Comparison of ENCODE assay signal across 10 cellular contexts in genomic region chr1:109933856-109934711, GRCh38. TPM values are rescaled to one million over a fixed set of nuclear protein-coding genes. Genes with fewer than 3 reads are reported as not detected.
DNase-seq lines count a peak whose midpoint lies in the region; ATAC-seq and TF ChIP-seq lines count a peak whose summit lies in the region.
"Had no signal": no experiment of that assay in that cellular context is flagged by ENCODE, and none has a peak within 500 bp of the region (broad histone marks: within the 10 kb centered on the region; RNA-seq: fewer than 3 reads in every experiment).

No MANE protein-coding gene starts in this region.

- TF ChIP-seq CTCF in cardiac fibroblast (IDR thresholded peaks at IDR 0.05; ENCODE audit: low read depth, low read length): no peak

- H2AFZ ChIP-seq in Karpas-422 (ENCODE audit: low read length): no peak overlapping the region

- peaks cover 11 to 15% of the 10 kb centered on the region in 2 donors for H3K4me1 Mint-ChIP-seq in natural killer cell treated with Interleukin-12 subunit alpha and Interleukin-12 subunit beta and Interleukin-15 and Interleukin-18, amount 100 ng/mL, for 72 hours (ENCODE audit: low read depth in 2 of 2)

- H3K27me3 ChIP-seq in BLaER1 treated with 17β-estradiol and CSF1 and Interleukin-3, amounts not matched to agents 10 nM and 100 nM: no peaks in the 10 kb centered on the region
- no peaks in the 10 kb centered on the region for H3K27me3 ChIP-seq in Karpas-422 (ENCODE audit: low read length)

- H3K27me3 Mint-ChIP-seq in natural killer cell treated with Interleukin-12 subunit alpha and Interleukin-12 subunit beta and Interleukin-15 and Interleukin-18, amount 100 ng/mL, for 72 hours: peaks cover 8 to 14% of the 10 kb centered on the region in 2 donors

- H3K4me2 ChIP-seq in BLaER1 treated with 17β-estradiol and CSF1 and Interleukin-3, amounts not matched to agents 10 nM and 100 nM: peak overlapping the region; percentile 17 to 94 (median 76); a peak in 21 of 22 replicates
- no peak overlapping the region for H3K4me2 ChIP-seq in Karpas-422 (ENCODE audit: low read depth, low read length, poor library complexity, severe bottlenecking)

- peaks cover 0 to 13% (median 0%) of the 10 kb centered on the region in 11 experiments; a peak in 3 of 22 replicates for H3K36me3 ChIP-seq in BLaER1 treated with 17β-estradiol and CSF1 and Interleukin-3, amounts not matched to agents 10 nM and 100 nM
- H3K36me3 ChIP-seq in Karpas-422 (ENCODE audit: insufficient read depth, low read length): no peaks in the 10 kb centered on the region

- H4K20me1 ChIP-seq in BLaER1 treated with 17β-estradiol and CSF1 and Interleukin-3, amounts not matched to agents 10 nM and 100 nM: no peaks in the 10 kb centered on the region; a peak in 1 of 22 replicates
- no peaks in the 10 kb centered on the region for H4K20me1 ChIP-seq in Karpas-422 (ENCODE audit: insufficient read depth, low read depth, low read length)

- H3K79me2 ChIP-seq in Karpas-422 (ENCODE audit: low read length): no peaks in the 10 kb centered on the region

- peaks cover 14 to 28% (median 24%) of the 10 kb centered on the region in 10 experiments for H3K4me1 ChIP-seq in BLaER1 treated with 17β-estradiol and CSF1 and Interleukin-3, amounts not matched to agents 10 nM and 100 nM
- no peaks in the 10 kb centered on the region for H3K4me1 ChIP-seq in Karpas-422 (ENCODE audit: low read length)

- peak; percentile 80 to 82 for ATAC-seq in natural killer cell treated with Interleukin-12 subunit alpha and Interleukin-12 subunit beta and Interleukin-15 and Interleukin-18, amount 100 ng/mL, for 72 hours
- ATAC-seq in GM21515 (IDR thresholded peaks at IDR 0.05; ENCODE audit: unreplicated experiment): no peak

- peaks cover 14% of the 10 kb centered on the region for H3K36me3 Mint-ChIP-seq in natural killer cell treated with Interleukin-12 subunit alpha and Interleukin-12 subunit beta and Interleukin-15 and Interleukin-18, amount 100 ng/mL, for 72 hours

- H3K4me3 ChIP-seq in BLaER1 treated with 17β-estradiol and CSF1 and Interleukin-3, amounts not matched to agents 10 nM and 100 nM: peak overlapping the region in 1 of 10 experiments; percentile 15; a peak in 1 of 20 replicates
- H3K4me3 ChIP-seq in cardiac fibroblast (replicated peaks in 1 of 2; ENCODE audit: low read depth in 2 of 2, low read length in 2 of 2): no peak overlapping the region
- no peak overlapping the region for H3K4me3 ChIP-seq in Karpas-422 (ENCODE audit: low read length)

- peak overlapping the region in 1 of 2 donors; percentile 57 for H3K27ac Mint-ChIP-seq in natural killer cell treated with Interleukin-12 subunit alpha and Interleukin-12 subunit beta and Interleukin-15 and Interleukin-18, amount 100 ng/mL, for 72 hours

- H3K27ac ChIP-seq in BLaER1 treated with 17β-estradiol and CSF1 and Interleukin-3, amounts not matched to agents 10 nM and 100 nM: peak overlapping the region in 8 of 11 experiments; percentile 10 to 74 (median 56); a peak in 14 of 22 replicates
- no peak overlapping the region for H3K27ac ChIP-seq in Karpas-422 (ENCODE audit: low read length)

- H3K9me3 Mint-ChIP-seq in natural killer cell treated with Interleukin-12 subunit alpha and Interleukin-12 subunit beta and Interleukin-15 and Interleukin-18, amount 100 ng/mL, for 72 hours: peaks cover 4% of the 10 kb centered on the region

- H3K9me2 ChIP-seq in Karpas-422 (replicated peaks; ENCODE audit: insufficient read depth, low read length): no peaks in the 10 kb centered on the region

- H3K9me3 ChIP-seq in BLaER1 treated with 17β-estradiol and CSF1 and Interleukin-3, amounts not matched to agents 10 nM and 100 nM (replicated peaks in 1 of 11): peaks cover 19 to 32% (median 28%) of the 10 kb centered on the region in 11 experiments
- peaks cover 3% of the 10 kb centered on the region; the same call in 1 of the 2 replicates for H3K9me3 ChIP-seq in Karpas-422 (ENCODE audit: low read length)

- H3K4me3 Mint-ChIP-seq in natural killer cell treated with Interleukin-12 subunit alpha and Interleukin-12 subunit beta and Interleukin-15 and Interleukin-18, amount 100 ng/mL, for 72 hours: peak overlapping the region; percentile 26

- peak overlapping the region in 4 of 11 experiments; percentile 1 to 48 (median 34); a peak in 6 of 22 replicates for H3K9ac ChIP-seq in BLaER1 treated with 17β-estradiol and CSF1 and Interleukin-3, amounts not matched to agents 10 nM and 100 nM
- H3K9ac ChIP-seq in Karpas-422 (ENCODE audit: low read length): no peak overlapping the region

- DNase-seq in MV-4-11 (lab: John Stamatoyannopoulos, UW) (peak; percentile 78), cardiac fibroblast (ENCODE audit: low read depth in 2 of 2) (peak; percentile 55 to 81), NCI-H2107 treated with DMSO at 0.1 percent for 48 hours (lab: John Stamatoyannopoulos, UW; ENCODE audit: unreplicated experiment) (no peak), GM19238 (ENCODE audit: insufficient read length, low spot score) (no peak), Karpas-422 (no peak)
- no peak for DNase-seq in natural killer cell treated with Interleukin-12 subunit alpha and Interleukin-12 subunit beta and Interleukin-15 and Interleukin-18, amount 100 ng/mL, for 72 hours (ENCODE audit: low spot score)
- DNase-seq: NCI-H345; stimulated activated CD4-positive, alpha-beta T cell treated with anti-CD3 and anti-CD28 coated beads, Interleukin-2, amount 100 ng/mL, for 48 hours had no signal

RNA-seq across cellular contexts. Expression of gene CSF1, which starts 23.4 kb away (rescaled TPM):
- total RNA-seq in natural killer cell treated with Interleukin-12 subunit alpha and Interleukin-12 subunit beta and Interleukin-15 and Interleukin-18, amount 100 ng/mL, for 72 hours: 10 to 100 TPM in 1 of 2 donors, 1 to 10 TPM in 1; 5.6 to 24.1 TPM
- 0.07 and 0.29 TPM in 2 replicates for total RNA-seq in Karpas-422 (2014; rRNA removed; shearing (Covaris generic); ENCODE audit: low replicate concordance)

RNA-seq across cellular contexts. Expression of gene AHCYL1, which starts 50.5 kb away (rescaled TPM):
- 10 to 100 TPM; 44.8 to 47.8 TPM for total RNA-seq in natural killer cell treated with Interleukin-12 subunit alpha and Interleukin-12 subunit beta and Interleukin-15 and Interleukin-18, amount 100 ng/mL, for 72 hours
- 29.5 and 34.0 TPM in 2 replicates for total RNA-seq in Karpas-422 (2014; rRNA removed; shearing (Covaris generic); ENCODE audit: low replicate concordance)

Comparison
In these comparisons a context has a peak if more than half of its experiments do, and no peak if none do; other contexts are left out.
1. DNase-seq: peak in MV-4-11 (single experiment) and cardiac fibroblast (2 of 2); none in natural killer cell treated with Interleukin-12 subunit alpha and Interleukin-12 subunit beta and Interleukin-15 and Interleukin-18, amount 100 ng/mL, for 72 hours (single experiment), NCI-H2107 treated with DMSO at 0.1 percent for 48 hours (single experiment), GM19238 (single experiment) and Karpas-422 (single experiment).